In the genomic region with DNA sequence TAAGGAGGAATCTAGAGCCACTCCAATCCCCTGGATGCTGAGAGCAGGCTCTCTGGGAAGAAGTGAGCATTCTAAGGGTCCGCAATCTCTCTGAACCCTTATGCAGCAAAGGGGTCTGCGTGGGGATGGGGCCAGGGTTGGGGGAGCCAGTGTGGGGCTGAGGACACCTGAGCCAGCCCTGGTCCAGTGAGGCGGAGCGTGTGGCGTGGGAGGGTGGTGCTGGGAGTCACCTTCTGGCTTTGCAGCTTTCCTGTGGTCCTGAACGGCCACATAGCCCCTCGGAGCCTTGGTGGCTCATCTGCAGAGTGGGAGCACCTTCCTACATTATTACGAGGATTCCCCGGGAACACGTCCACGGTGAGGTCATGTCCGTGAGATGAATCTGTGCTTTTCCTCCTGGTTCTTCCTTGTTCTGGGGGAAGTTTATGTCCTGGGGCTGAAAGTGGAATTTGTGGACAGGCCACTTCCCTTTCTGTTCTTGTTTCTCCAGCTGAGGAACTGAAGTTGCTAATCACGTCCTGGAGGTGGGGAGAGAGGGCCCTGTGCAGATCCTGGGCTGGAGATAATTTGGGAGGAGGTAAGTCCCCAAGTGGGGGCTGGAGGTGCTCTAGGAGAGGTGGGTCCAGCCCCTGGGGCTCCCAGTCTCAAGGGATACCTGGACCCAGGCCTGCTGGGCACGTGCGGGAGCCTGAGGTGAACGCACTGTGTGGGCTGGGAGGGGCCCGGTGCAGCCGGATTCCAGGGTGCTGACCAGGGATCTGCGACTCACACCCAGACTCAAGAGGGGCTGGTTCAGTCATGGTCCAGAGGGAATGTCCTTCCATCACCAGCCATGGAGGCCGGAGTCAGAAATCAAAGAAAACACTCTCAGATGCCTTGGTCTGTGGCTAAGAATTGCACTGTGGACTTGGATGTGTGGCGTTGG, we compare ENCODE assay signal across 23 cellular contexts. TPM values are rescaled to one million over a fixed set of nuclear protein-coding genes. Genes with fewer than 3 reads are reported as not detected.
DNase-seq lines count a peak whose midpoint lies in the region; ATAC-seq, FAIRE-seq and TF ChIP-seq lines count a peak whose summit lies in the region.
"Had no signal": no experiment of that assay in that cellular context is flagged by ENCODE, and none has a peak within 500 bp of the region (broad histone marks: within the 10 kb centered on the region; RNA-seq: fewer than 3 reads in every experiment).

No MANE protein-coding gene starts in this region.

- no peak for FAIRE-seq in frontal cortex (lab: Jason Lieb, UNC)

- H3K27ac ChIP-seq in right atrium auricular region = no peak overlapping the region
- no peak overlapping the region for H3K27ac ChIP-seq in left ventricle myocardium inferior (replicated peaks)
- H3K27ac ChIP-seq in aorta (ENCODE audit: low read depth in 1 of 2, low read length in 2 of 2) = no peak overlapping the region
- H3K27ac ChIP-seq: esophagus muscularis mucosa, lower lobe of right lung, testis had no signal

- H3K36me3 ChIP-seq in right atrium auricular region (no peaks in the 10 kb centered on the region), left ventricle myocardium inferior (no peaks in the 10 kb centered on the region), aorta (ENCODE audit: control insufficient read depth in 1 of 2, insufficient read depth in 2 of 2, low read length in 1 of 2) (no peaks in the 10 kb centered on the region)
- H3K36me3 ChIP-seq: esophagus muscularis mucosa, lower lobe of right lung had no signal

- DNase-seq in right atrium auricular region (ENCODE audit: low spot score) = peak; percentile 56
- DNase-seq in left ventricle myocardium inferior = no peak
- DNase-seq in MV-4-11 (lab: John Stamatoyannopoulos, UW) = peak; percentile 76
- DNase-seq in frontal cortex (ENCODE audit: low spot score in 2 of 2) = peak; percentile 22 to 24
- peak; percentile 34 to 74 for DNase-seq in aorta
- DNase-seq in G401 (ENCODE audit: low spot score) = no peak
- DNase-seq in retina = no peak
- DNase-seq: activated CD4-positive, alpha-beta T cell treated with anti-CD3 and anti-CD28 coated beads for 48 hours; activated CD8-positive, alpha-beta memory T cell treated with anti-CD3 and anti-CD28 coated beads, Interleukin-2, amount 50 U/mL, for 4 hours; activated gamma-delta T cell; amygdala; effector CD8-positive, alpha-beta T cell; lower lobe of right lung; NCI-H1694 treated with DMSO at 0.1 percent for 48 hours; NCI-H82; testis had no signal

- in situ Hi-C loops in G401 (cut with HindIII; ENCODE audit: low sequenced_read_pairs) = no loop called here

- no peak for ATAC-seq in aorta (ENCODE audit: low FRiP score)
- no peak for ATAC-seq in GM19452 (IDR thresholded peaks at IDR 0.05; ENCODE audit: unreplicated experiment)
- ATAC-seq: lower lobe of right lung; sciatic nerve; stimulated activated memory B cell treated with anti-CD40 and anti-IgM and Interleukin-4, amounts not matched to agents 10 μg/mL and 1 μg/mL and 100 μg/mL, for 72 hours had no signal

- TF ChIP-seq CTCF in right atrium auricular region (IDR thresholded peaks at IDR 0.05) = no peak
- TF ChIP-seq CTCF in left ventricle myocardium inferior (IDR thresholded peaks at IDR 0.05; ENCODE audit: borderline replicate concordance) = no peak

- no peaks in the 10 kb centered on the region for H3K9me3 ChIP-seq in right atrium auricular region
- no peaks in the 10 kb centered on the region for H3K9me3 ChIP-seq in left ventricle myocardium inferior (replicated peaks)
- no peaks in the 10 kb centered on the region for H3K9me3 ChIP-seq in aorta (ENCODE audit: control insufficient read depth, low read length)
- H3K9me3 ChIP-seq: esophagus muscularis mucosa, lower lobe of right lung, testis had no signal

- 83% methylated on average over 21 of the region's 21 CpGs for WGBS in aorta, 2 donors

- intact Hi-C loops in left ventricle myocardium inferior (cut with micrococcal nuclease) (no loop called here), aorta (cut with DNase I) (no loop called here)

- H3K4me3 ChIP-seq in right atrium auricular region (no peak overlapping the region), left ventricle myocardium inferior (no peak overlapping the region), aorta (ENCODE audit: low read length in 2 of 2) (no peak overlapping the region)
- H3K4me3 ChIP-seq: esophagus muscularis mucosa, GM23338, lower lobe of right lung, testis had no signal

- H3K27me3 ChIP-seq in right atrium auricular region = no peaks in the 10 kb centered on the region
- H3K27me3 ChIP-seq in left ventricle myocardium inferior (ENCODE audit: low read depth) = peaks cover 80% of the 10 kb centered on the region
- H3K27me3 ChIP-seq in aorta (ENCODE audit: control insufficient read depth in 1 of 2, insufficient read depth in 2 of 2, low read length in 1 of 2) = no peaks in the 10 kb centered on the region
- H3K27me3 ChIP-seq: testis had no signal

- H3K4me1 ChIP-seq in right atrium auricular region (no peaks in the 10 kb centered on the region), left ventricle myocardium inferior (no peaks in the 10 kb centered on the region), aorta (ENCODE audit: control insufficient read depth in 1 of 2, insufficient read depth in 2 of 2, low read length in 2 of 2) (no peaks in the 10 kb centered on the region)
- H3K4me1 ChIP-seq: testis had no signal

RNA-seq across cellular contexts. Expression of a gene that starts 6.1 kb away (rescaled TPM):
- not detected for total RNA-seq in right atrium auricular region
- 0.36 TPM for total RNA-seq in left ventricle myocardium inferior
- total RNA-seq in frontal cortex = not detected
- total RNA-seq in aorta = not detected
- polyA plus RNA-seq in aorta = not detected
- total RNA-seq in G401 (2014; rRNA removed; shearing (Covaris generic)) = not detected in 2 replicates
- total RNA-seq: GM23338, lower lobe of right lung, omental fat pad, RPMI7951, sciatic nerve had no signal
- polyA plus RNA-seq: GM23338 had no signal

RNA-seq across cellular contexts. Expression of a gene that starts 7.5 kb away (rescaled TPM):
- total RNA-seq in right atrium auricular region (not detected), left ventricle myocardium inferior (not detected), frontal cortex (not detected), aorta (not detected)
- polyA plus RNA-seq in aorta = not detected
- total RNA-seq in G401 (2014; rRNA removed; shearing (Covaris generic)) = not detected in 2 replicates
- total RNA-seq: esophagus muscularis mucosa, GM23338, lower lobe of right lung, omental fat pad, RPMI7951, sciatic nerve had no signal
- polyA plus RNA-seq: GM23338 had no signal

Comparison
In these comparisons a context has a peak if more than half of its experiments do, and no peak if none do; other contexts are left out.
1. DNase-seq: peak in right atrium auricular region (single experiment), MV-4-11 (single experiment), frontal cortex (2 of 2) and aorta (2 of 2); none in left ventricle myocardium inferior (single experiment), G401 (single experiment) and retina (single experiment).